Comparison of ENCODE assay signal across 36 cellular contexts in the genomic region with DNA sequence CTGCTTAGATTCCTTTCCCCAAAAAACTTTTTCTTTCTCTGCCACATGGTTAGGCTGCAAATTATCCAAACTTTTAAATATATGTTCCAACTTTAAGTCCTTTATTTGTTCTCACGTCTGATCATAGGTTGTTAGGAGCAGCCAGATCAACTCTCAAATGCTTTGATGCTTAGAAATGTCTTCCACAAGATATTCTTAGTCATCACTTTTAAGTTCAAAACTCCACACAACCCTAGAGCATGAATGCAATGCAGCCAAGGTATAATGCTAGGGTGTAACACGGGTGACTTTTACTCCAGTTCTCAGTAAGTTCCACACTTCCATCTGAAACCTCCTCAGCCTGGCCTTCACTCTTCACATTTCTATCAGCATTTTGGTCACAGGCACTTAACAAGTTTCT.
"Had no signal": no experiment of that assay in that cellular context is flagged by ENCODE, and none has a peak within 500 bp of the region (broad histone marks: within the 10 kb centered on the region; RNA-seq: fewer than 3 reads in every experiment).

No MANE protein-coding gene starts in this region.

- H3K9me3 ChIP-seq: MG63 had no signal

- H3K36me3 ChIP-seq: MG63 had no signal

- H3K4me3 ChIP-seq: MG63 had no signal

- DNase-seq: Karpas-422, Kasumi-1, MG63, MM.1S, MV-4-11, NCI-H1048, NCI-H1092, NCI-H1092 treated with DMSO at 0.1 percent for 48 hours, NCI-H1105, NCI-H1105 treated with DMSO at 0.1 percent for 48 hours, NCI-H1417, NCI-H1417 treated with DMSO at 0.1 percent for 48 hours, NCI-H1436, NCI-H1436 treated with DMSO at 0.1 percent for 48 hours, NCI-H146, NCI-H1694, NCI-H1694 treated with DMSO at 0.1 percent for 48 hours, NCI-H187, NCI-H187 treated with DMSO at 0.1 percent for 48 hours, NCI-H1930, NCI-H2029, NCI-H2029 treated with DMSO at 0.1 percent for 48 hours, NCI-H2081, NCI-H2081 treated with DMSO at 0.1 percent for 48 hours, NCI-H2107, NCI-H2171, NCI-H2171 treated with DMSO at 0.1 percent for 48 hours, NCI-H2227 treated with DMSO at 0.1 percent for 48 hours, NCI-H226, NCI-H345, NCI-H446, NCI-H446 treated with DMSO at 0.1 percent for 48 hours, NCI-H510A, NCI-H510A treated with DMSO at 0.1 percent for 48 hours, NCI-H524, NCI-H524 treated with DMSO at 0.1 percent for 48 hours had no signal

- H3K27me3 ChIP-seq: MG63 had no signal
